ENCODE assay signal across 26 cellular contexts in the genomic region with DNA sequence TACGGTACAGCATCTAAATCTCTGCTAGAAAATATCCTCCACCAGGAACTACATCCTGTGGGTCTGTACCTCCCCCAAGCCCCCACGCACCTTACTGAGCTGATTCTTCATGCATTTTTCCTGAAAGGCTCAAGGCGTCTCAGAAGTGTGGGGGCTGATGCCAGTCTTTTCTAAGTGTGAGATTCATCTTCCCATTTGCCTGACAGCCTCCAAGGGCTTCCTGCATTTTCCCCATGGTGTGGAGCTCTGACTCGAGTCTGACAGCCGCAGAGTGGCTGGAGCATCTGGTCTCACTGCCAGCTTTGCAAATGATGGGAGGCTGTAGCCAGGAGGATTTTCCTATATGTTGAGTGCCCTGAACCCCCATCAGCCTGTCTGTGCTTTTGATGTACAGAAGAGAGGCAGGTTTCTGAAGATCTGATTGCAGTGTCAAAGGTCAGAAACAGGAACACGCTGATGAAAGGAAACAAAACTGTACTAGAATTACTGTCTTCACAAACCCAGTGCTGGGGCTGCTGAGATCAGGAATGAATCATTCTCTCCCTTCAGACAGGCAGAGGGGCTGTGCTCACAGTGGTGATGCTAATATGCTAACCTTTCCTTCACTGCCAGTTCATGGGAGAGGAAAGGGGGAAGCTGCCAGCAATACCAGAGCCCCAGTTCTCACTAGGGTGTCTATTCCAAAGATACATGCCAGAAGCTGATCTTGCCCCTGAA.
DNase-seq lines count a peak whose midpoint lies in the region; ATAC-seq and TF ChIP-seq lines count a peak whose summit lies in the region.
"Had no signal": no experiment of that assay in that cellular context is flagged by ENCODE, and none has a peak within 500 bp of the region (broad histone marks: within the 10 kb centered on the region; RNA-seq: fewer than 3 reads in every experiment).

No MANE protein-coding gene starts in this region.

- no peak overlapping the region for H3K27ac Mint-ChIP-seq in activated CD8-positive, alpha-beta T cell treated with anti-CD3 and anti-CD28 coated beads for 36 hours
- H3K27ac Mint-ChIP-seq in activated CD8-positive, alpha-beta T cell treated with anti-CD3 and anti-CD28 coated beads, Interleukin-2, amount 10 ng/mL, durations not matched to agents 7 days and 5 days: no peak overlapping the region
- no peak overlapping the region for H3K27ac Mint-ChIP-seq in CD4-positive, alpha-beta T cell
- H3K27ac Mint-ChIP-seq: CD8-positive, alpha-beta T cell; IgD-negative memory B cell had no signal

- CTCF ChIA-PET in activated CD8-positive, alpha-beta T cell treated with anti-CD3 and anti-CD28 coated beads for 36 hours (lab: Charles Lee): no interaction called here
- CTCF ChIA-PET in activated CD8-positive, alpha-beta T cell treated with anti-CD3 and anti-CD28 coated beads, Interleukin-2, amount 10 ng/mL, durations not matched to agents 7 days and 5 days (lab: Charles Lee): no interaction called here
- CTCF ChIA-PET in CD4-positive, alpha-beta T cell (lab: Charles Lee): no interaction called here

- H3K36me3 ChIP-seq in MG63: no peaks in the 10 kb centered on the region
- H3K36me3 ChIP-seq: BLaER1 treated with 17β-estradiol and CSF1 and Interleukin-3, amounts not matched to agents 10 nM and 100 nM; SJSA1 had no signal

- H3K9me3 Mint-ChIP-seq in activated CD8-positive, alpha-beta T cell treated with anti-CD3 and anti-CD28 coated beads for 36 hours: peaks cover 4% of the 10 kb centered on the region
- peaks cover 2% of the 10 kb centered on the region for H3K9me3 Mint-ChIP-seq in activated CD8-positive, alpha-beta T cell treated with anti-CD3 and anti-CD28 coated beads, Interleukin-2, amount 10 ng/mL, durations not matched to agents 7 days and 5 days (ENCODE audit: insufficient read depth)
- peaks cover 1% of the 10 kb centered on the region for H3K9me3 Mint-ChIP-seq in CD4-positive, alpha-beta T cell

- intact Hi-C loops in activated CD8-positive, alpha-beta T cell treated with anti-CD3 and anti-CD28 coated beads for 36 hours (cut with micrococcal nuclease): no loop called here
- intact Hi-C loops in posterior vena cava (cut with DNase I): no loop called here
- intact Hi-C loops in CD4-positive, alpha-beta T cell (cut with DNase I, micrococcal nuclease): no loop called here

- H3K27me3 Mint-ChIP-seq in activated CD8-positive, alpha-beta T cell treated with anti-CD3 and anti-CD28 coated beads for 36 hours: peaks cover 8% of the 10 kb centered on the region
- peaks cover 2% of the 10 kb centered on the region for H3K27me3 Mint-ChIP-seq in activated CD8-positive, alpha-beta T cell treated with anti-CD3 and anti-CD28 coated beads, Interleukin-2, amount 10 ng/mL, durations not matched to agents 7 days and 5 days (ENCODE audit: low read depth)
- peaks cover 13% of the 10 kb centered on the region for H3K27me3 Mint-ChIP-seq in CD4-positive, alpha-beta T cell

- H3K36me3 Mint-ChIP-seq in activated CD8-positive, alpha-beta T cell treated with anti-CD3 and anti-CD28 coated beads for 36 hours (ENCODE audit: low read depth): no peaks in the 10 kb centered on the region
- H3K36me3 Mint-ChIP-seq in activated CD8-positive, alpha-beta T cell treated with anti-CD3 and anti-CD28 coated beads, Interleukin-2, amount 10 ng/mL, durations not matched to agents 7 days and 5 days (ENCODE audit: low read depth): no peaks in the 10 kb centered on the region
- H3K36me3 Mint-ChIP-seq in CD4-positive, alpha-beta T cell (ENCODE audit: low read depth): no peaks in the 10 kb centered on the region
- H3K36me3 Mint-ChIP-seq: CD8-positive, alpha-beta T cell; IgD-negative memory B cell had no signal

- H3K9me3 ChIP-seq in MG63: no peaks in the 10 kb centered on the region
- no peaks in the 10 kb centered on the region for H3K9me3 ChIP-seq in CD4-positive, alpha-beta T cell (ENCODE audit: control insufficient read depth, low read length)
- H3K9me3 ChIP-seq: A549, Caco-2 had no signal

- no peak overlapping the region for H3K4me3 ChIP-seq in MG63
- H3K4me3 ChIP-seq: A549; BLaER1 treated with 17β-estradiol and CSF1 and Interleukin-3, amounts not matched to agents 10 nM and 100 nM; SJSA1 had no signal

- peak; percentile 61 for ATAC-seq in activated CD8-positive, alpha-beta T cell treated with anti-CD3 and anti-CD28 coated beads for 36 hours
- no peak for ATAC-seq in activated CD8-positive, alpha-beta T cell treated with anti-CD3 and anti-CD28 coated beads, Interleukin-2, amount 10 ng/mL, durations not matched to agents 7 days and 5 days
- no peak for ATAC-seq in CD4-positive, alpha-beta T cell (ENCODE audit: poor library complexity)
- ATAC-seq: A549; CD8-positive, alpha-beta T cell had no signal

- TF ChIP-seq CTCF in activated CD8-positive, alpha-beta T cell treated with anti-CD3 and anti-CD28 coated beads for 36 hours (IDR thresholded peaks at IDR 0.05): no peak
- no peak for TF ChIP-seq CTCF in CD4-positive, alpha-beta T cell (IDR thresholded peaks at IDR 0.05)

- DNase-seq in activated CD8-positive, alpha-beta T cell treated with anti-CD3 and anti-CD28 coated beads for 36 hours: no peak
- no peak for DNase-seq in activated CD8-positive, alpha-beta T cell treated with anti-CD3 and anti-CD28 coated beads, Interleukin-2, amount 10 ng/mL, durations not matched to agents 7 days and 5 days
- DNase-seq in NCI-H1694 treated with DMSO at 0.1 percent for 48 hours (lab: John Stamatoyannopoulos, UW) (peak; percentile 51), inferior parietal cortex (ENCODE audit: extremely low spot score) (peak; percentile 14), posterior vena cava (ENCODE audit: low spot score) (peak; percentile 9), MG63 (no peak)
- no peak for DNase-seq in effector CD4-positive, alpha-beta T cell
- DNase-seq in CD4-positive, alpha-beta T cell: no peak
- DNase-seq: AML-193; CD8-positive, alpha-beta T cell; H7; NCI-H1048; NCI-H1417; NCI-H187; NCI-H226; NCI-H510A; NCI-H69; Right ventricle myocardium superior; RPMI8226 had no signal

- no peaks in the 10 kb centered on the region for H3K4me1 Mint-ChIP-seq in activated CD8-positive, alpha-beta T cell treated with anti-CD3 and anti-CD28 coated beads for 36 hours (ENCODE audit: low read depth)
- no peaks in the 10 kb centered on the region for H3K4me1 Mint-ChIP-seq in activated CD8-positive, alpha-beta T cell treated with anti-CD3 and anti-CD28 coated beads, Interleukin-2, amount 10 ng/mL, durations not matched to agents 7 days and 5 days (ENCODE audit: low read depth)
- no peaks in the 10 kb centered on the region for H3K4me1 Mint-ChIP-seq in CD4-positive, alpha-beta T cell (ENCODE audit: low read depth)
- H3K4me1 Mint-ChIP-seq: IgD-negative memory B cell had no signal

- POLR2A ChIA-PET in activated CD8-positive, alpha-beta T cell treated with anti-CD3 and anti-CD28 coated beads for 36 hours (lab: Charles Lee): no interaction called here
- POLR2A ChIA-PET in activated CD8-positive, alpha-beta T cell treated with anti-CD3 and anti-CD28 coated beads, Interleukin-2, amount 10 ng/mL, durations not matched to agents 7 days and 5 days (lab: Charles Lee): no interaction called here
- POLR2A ChIA-PET in CD4-positive, alpha-beta T cell (lab: Charles Lee): no interaction called here

- no peak overlapping the region for H3K4me3 Mint-ChIP-seq in activated CD8-positive, alpha-beta T cell treated with anti-CD3 and anti-CD28 coated beads for 36 hours
- H3K4me3 Mint-ChIP-seq in activated CD8-positive, alpha-beta T cell treated with anti-CD3 and anti-CD28 coated beads, Interleukin-2, amount 10 ng/mL, durations not matched to agents 7 days and 5 days: no peak overlapping the region
- no peak overlapping the region for H3K4me3 Mint-ChIP-seq in CD4-positive, alpha-beta T cell
- H3K4me3 Mint-ChIP-seq: CD8-positive, alpha-beta T cell; IgD-negative memory B cell had no signal

- no peak overlapping the region for H3K27ac ChIP-seq in CD4-positive, alpha-beta T cell (ENCODE audit: low read depth, low read length)
- H3K27ac ChIP-seq: A549; BLaER1 treated with 17β-estradiol and CSF1 and Interleukin-3, amounts not matched to agents 10 nM and 100 nM; HL-60; KMS-11; SJSA1 had no signal

- no peaks in the 10 kb centered on the region for H3K27me3 ChIP-seq in MG63
- peaks cover 11% of the 10 kb centered on the region for H3K27me3 ChIP-seq in CD4-positive, alpha-beta T cell (ENCODE audit: control insufficient read depth, insufficient read depth, low read length)
- H3K27me3 ChIP-seq: BLaER1 treated with 17β-estradiol and CSF1 and Interleukin-3, amounts not matched to agents 10 nM and 100 nM; SJSA1 had no signal

Comparison
In these comparisons a context has a peak if more than half of its experiments do, and no peak if none do; other contexts are left out.
1. DNase-seq: peak in NCI-H1694 treated with DMSO at 0.1 percent for 48 hours (single experiment), inferior parietal cortex (single experiment) and posterior vena cava (single experiment); none in activated CD8-positive, alpha-beta T cell treated with anti-CD3 and anti-CD28 coated beads for 36 hours (single experiment), activated CD8-positive, alpha-beta T cell treated with anti-CD3 and anti-CD28 coated beads, Interleukin-2, amount 10 ng/mL, durations not matched to agents 7 days and 5 days (single experiment), MG63 (single experiment), effector CD4-positive, alpha-beta T cell (single experiment) and CD4-positive, alpha-beta T cell (0 of 10).